Comparison of ENCODE assay signal across 1 cellular context in genomic region chr4:105257817-105258495, GRCh38.
A peak's percentile ranks its signal among the peaks of the same experiment; 100 is the strongest.
TF ChIP-seq lines count a peak whose summit lies in the region.

No MANE protein-coding gene starts in this region.

TF ChIP-seq in neural cell, 6 proteins besides CTCF, POLR2A, EP300 and RAD21 (continued from another document):
- TF ChIP-seq REST (IDR thresholded peaks at IDR 0.05; ENCODE audit: borderline replicate concordance) (no peak), SMC3 (conservative IDR thresholded peaks at IDR 0.05; ENCODE audit: poor library complexity) (peak; percentile 21)
